2 cellular contexts compared by ENCODE assay signal in the genomic region with DNA sequence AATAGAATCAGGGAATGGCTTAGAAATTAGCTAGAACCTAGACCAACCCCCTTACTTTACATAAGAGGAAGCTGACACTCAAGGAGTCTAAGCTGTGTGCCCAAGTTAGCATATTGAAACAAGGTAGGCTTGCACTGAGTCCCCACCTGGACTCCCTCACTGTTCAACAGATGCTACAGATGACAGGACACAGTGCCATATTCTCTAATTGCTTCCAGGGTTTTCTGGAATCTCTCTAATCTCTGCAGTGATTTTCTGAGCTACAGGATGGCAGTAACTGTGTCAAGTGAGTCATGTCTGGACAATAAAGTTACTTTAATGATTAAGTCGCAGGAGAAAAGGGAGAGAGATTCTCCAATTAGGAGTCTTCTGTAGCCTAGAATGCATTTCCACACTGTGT.
TF ChIP-seq lines count a peak whose summit lies in the region.

No MANE protein-coding gene starts in this region.

TF ChIP-seq in GM23338, 12 proteins besides CTCF, POLR2A, EP300 and RAD21 (continued from another document):
- TF ChIP-seq, protein P1, sequence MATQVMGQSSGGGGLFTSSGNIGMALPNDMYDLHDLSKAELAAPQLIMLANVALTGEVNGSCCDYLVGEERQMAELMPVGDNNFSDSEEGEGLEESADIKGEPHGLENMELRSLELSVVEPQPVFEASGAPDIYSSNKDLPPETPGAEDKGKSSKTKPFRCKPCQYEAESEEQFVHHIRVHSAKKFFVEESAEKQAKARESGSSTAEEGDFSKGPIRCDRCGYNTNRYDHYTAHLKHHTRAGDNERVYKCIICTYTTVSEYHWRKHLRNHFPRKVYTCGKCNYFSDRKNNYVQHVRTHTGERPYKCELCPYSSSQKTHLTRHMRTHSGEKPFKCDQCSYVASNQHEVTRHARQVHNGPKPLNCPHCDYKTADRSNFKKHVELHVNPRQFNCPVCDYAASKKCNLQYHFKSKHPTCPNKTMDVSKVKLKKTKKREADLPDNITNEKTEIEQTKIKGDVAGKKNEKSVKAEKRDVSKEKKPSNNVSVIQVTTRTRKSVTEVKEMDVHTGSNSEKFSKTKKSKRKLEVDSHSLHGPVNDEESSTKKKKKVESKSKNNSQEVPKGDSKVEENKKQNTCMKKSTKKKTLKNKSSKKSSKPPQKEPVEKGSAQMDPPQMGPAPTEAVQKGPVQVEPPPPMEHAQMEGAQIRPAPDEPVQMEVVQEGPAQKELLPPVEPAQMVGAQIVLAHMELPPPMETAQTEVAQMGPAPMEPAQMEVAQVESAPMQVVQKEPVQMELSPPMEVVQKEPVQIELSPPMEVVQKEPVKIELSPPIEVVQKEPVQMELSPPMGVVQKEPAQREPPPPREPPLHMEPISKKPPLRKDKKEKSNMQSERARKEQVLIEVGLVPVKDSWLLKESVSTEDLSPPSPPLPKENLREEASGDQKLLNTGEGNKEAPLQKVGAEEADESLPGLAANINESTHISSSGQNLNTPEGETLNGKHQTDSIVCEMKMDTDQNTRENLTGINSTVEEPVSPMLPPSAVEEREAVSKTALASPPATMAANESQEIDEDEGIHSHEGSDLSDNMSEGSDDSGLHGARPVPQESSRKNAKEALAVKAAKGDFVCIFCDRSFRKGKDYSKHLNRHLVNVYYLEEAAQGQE (IDR thresholded peaks at IDR 0.05; ENCODE audit: unreplicated experiment), result no peak
- TF ChIP-seq POLR2AphosphoS5 (IDR thresholded peaks at IDR 0.05; ENCODE audit: low read depth), result no peak
- TF ChIP-seq JUNB (IDR thresholded peaks at IDR 0.05; ENCODE audit: unreplicated experiment), result no peak
- no peak for TF ChIP-seq EZH2 (IDR thresholded peaks at IDR 0.05; ENCODE audit: low read depth, unreplicated experiment)
- TF ChIP-seq, protein P2, sequence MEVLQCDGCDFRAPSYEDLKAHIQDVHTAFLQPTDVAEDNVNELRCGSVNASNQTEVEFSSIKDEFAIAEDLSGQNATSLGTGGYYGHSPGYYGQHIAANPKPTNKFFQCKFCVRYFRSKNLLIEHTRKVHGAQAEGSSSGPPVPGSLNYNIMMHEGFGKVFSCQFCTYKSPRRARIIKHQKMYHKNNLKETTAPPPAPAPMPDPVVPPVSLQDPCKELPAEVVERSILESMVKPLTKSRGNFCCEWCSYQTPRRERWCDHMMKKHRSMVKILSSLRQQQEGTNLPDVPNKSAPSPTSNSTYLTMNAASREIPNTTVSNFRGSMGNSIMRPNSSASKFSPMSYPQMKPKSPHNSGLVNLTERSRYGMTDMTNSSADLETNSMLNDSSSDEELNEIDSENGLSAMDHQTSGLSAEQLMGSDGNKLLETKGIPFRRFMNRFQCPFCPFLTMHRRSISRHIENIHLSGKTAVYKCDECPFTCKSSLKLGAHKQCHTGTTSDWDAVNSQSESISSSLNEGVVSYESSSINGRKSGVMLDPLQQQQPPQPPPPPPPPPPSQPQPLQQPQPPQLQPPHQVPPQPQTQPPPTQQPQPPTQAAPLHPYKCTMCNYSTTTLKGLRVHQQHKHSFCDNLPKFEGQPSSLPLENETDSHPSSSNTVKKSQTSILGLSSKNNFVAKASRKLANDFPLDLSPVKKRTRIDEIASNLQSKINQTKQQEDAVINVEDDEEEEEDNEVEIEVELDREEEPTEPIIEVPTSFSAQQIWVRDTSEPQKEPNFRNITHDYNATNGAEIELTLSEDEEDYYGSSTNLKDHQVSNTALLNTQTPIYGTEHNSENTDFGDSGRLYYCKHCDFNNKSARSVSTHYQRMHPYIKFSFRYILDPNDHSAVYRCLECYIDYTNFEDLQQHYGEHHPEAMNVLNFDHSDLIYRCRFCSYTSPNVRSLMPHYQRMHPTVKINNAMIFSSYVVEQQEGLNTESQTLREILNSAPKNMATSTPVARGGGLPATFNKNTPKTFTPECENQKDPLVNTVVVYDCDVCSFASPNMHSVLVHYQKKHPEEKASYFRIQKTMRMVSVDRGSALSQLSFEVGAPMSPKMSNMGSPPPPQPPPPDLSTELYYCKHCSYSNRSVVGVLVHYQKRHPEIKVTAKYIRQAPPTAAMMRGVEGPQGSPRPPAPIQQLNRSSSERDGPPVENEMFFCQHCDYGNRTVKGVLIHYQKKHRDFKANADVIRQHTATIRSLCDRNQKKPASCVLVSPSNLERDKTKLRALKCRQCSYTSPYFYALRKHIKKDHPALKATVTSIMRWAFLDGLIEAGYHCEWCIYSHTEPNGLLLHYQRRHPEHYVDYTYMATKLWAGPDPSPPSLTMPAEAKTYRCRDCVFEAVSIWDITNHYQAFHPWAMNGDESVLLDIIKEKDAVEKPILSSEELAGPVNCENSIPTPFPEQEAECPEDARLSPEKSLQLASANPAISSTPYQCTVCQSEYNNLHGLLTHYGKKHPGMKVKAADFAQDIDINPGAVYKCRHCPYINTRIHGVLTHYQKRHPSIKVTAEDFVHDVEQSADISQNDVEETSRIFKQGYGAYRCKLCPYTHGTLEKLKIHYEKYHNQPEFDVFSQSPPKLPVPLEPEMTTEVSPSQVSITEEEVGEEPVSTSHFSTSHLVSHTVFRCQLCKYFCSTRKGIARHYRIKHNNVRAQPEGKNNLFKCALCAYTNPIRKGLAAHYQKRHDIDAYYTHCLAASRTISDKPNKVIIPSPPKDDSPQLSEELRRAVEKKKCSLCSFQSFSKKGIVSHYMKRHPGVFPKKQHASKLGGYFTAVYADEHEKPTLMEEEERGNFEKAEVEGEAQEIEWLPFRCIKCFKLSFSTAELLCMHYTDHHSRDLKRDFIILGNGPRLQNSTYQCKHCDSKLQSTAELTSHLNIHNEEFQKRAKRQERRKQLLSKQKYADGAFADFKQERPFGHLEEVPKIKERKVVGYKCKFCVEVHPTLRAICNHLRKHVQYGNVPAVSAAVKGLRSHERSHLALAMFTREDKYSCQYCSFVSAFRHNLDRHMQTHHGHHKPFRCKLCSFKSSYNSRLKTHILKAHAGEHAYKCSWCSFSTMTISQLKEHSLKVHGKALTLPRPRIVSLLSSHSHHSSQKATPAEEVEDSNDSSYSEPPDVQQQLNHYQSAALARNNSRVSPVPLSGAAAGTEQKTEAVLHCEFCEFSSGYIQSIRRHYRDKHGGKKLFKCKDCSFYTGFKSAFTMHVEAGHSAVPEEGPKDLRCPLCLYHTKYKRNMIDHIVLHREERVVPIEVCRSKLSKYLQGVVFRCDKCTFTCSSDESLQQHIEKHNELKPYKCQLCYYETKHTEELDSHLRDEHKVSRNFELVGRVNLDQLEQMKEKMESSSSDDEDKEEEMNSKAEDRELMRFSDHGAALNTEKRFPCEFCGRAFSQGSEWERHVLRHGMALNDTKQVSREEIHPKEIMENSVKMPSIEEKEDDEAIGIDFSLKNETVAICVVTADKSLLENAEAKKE (CRISPR knock-in tag; IDR thresholded peaks at IDR 0.05), result no peak

TF ChIP-seq in SK-N-SH treated with all-trans-retinoic acid at 6 μM for 48 hours, 23 proteins besides CTCF, POLR2A, EP300 and RAD21 (continued from another document):
- TF ChIP-seq GLIS3 (CRISPR knock-in tag; IDR thresholded peaks at IDR 0.05) (no peak), TCF4 (CRISPR knock-in tag; IDR thresholded peaks at IDR 0.05; ENCODE audit: borderline replicate concordance) (peak; percentile 90), ZNF8 (CRISPR knock-in tag; IDR thresholded peaks at IDR 0.05) (no peak)
- TF ChIP-seq, protein P3, sequence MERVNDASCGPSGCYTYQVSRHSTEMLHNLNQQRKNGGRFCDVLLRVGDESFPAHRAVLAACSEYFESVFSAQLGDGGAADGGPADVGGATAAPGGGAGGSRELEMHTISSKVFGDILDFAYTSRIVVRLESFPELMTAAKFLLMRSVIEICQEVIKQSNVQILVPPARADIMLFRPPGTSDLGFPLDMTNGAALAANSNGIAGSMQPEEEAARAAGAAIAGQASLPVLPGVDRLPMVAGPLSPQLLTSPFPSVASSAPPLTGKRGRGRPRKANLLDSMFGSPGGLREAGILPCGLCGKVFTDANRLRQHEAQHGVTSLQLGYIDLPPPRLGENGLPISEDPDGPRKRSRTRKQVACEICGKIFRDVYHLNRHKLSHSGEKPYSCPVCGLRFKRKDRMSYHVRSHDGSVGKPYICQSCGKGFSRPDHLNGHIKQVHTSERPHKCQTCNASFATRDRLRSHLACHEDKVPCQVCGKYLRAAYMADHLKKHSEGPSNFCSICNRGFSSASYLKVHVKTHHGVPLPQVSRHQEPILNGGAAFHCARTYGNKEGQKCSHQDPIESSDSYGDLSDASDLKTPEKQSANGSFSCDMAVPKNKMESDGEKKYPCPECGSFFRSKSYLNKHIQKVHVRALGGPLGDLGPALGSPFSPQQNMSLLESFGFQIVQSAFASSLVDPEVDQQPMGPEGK (CRISPR knock-in tag; IDR thresholded peaks at IDR 0.05; ENCODE audit: borderline replicate concordance), result no peak
- TF ChIP-seq, protein P4, sequence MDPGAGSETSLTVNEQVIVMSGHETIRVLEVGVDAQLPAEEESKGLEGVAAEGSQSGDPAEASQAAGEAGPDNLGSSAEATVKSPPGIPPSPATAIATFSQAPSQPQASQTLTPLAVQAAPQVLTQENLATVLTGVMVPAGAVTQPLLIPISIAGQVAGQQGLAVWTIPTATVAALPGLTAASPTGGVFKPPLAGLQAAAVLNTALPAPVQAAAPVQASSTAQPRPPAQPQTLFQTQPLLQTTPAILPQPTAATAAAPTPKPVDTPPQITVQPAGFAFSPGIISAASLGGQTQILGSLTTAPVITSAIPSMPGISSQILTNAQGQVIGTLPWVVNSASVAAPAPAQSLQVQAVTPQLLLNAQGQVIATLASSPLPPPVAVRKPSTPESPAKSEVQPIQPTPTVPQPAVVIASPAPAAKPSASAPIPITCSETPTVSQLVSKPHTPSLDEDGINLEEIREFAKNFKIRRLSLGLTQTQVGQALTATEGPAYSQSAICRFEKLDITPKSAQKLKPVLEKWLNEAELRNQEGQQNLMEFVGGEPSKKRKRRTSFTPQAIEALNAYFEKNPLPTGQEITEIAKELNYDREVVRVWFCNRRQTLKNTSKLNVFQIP (CRISPR knock-in tag; IDR thresholded peaks at IDR 0.05; ENCODE audit: borderline replicate concordance, low read depth), result no peak
